In the genomic region with DNA sequence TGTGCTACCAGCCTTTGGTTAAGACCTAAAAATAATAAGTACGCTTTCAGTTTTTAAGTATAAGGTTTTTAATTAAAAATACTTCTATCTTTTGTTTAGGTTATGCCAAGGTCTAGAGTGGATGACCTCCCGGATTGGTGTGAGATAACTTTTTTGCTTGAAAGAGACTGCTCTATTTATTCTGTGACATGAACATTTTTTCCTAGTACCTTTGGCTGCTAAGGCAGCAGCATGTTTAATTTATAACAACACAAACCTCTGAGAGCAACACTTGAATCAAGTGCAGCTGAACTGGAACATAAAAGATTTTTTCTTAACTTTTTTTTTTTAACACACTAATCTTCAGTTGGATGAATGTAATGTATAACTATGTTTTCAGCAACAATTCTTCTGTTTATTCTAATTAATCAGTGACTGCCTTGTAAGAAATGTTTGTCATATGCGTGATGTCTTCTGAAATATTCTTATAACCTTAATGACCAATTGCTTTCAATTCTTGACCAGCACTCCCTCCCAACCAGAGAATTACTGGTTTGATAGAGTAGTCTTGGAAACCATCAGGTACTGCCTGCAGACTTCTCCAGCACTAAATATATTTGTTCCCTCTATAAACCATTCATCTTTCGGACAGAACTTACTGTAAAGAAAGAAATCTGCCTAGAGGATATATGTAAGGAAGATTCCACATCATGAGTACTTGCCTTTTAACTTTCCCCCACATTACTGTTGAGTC, we compare ENCODE assay signal across 27 cellular contexts.
"Had no signal": no experiment of that assay in that cellular context is flagged by ENCODE, and none has a peak within 500 bp of the region (broad histone marks: within the 10 kb centered on the region; RNA-seq: fewer than 3 reads in every experiment).

No MANE protein-coding gene starts in this region.

- H3K27ac Mint-ChIP-seq: naive B cell; natural killer cell treated with Interleukin-12 subunit alpha and Interleukin-12 subunit beta and Interleukin-15 and Interleukin-18, amount 100 ng/mL, for 72 hours; stimulated activated naive CD8-positive, alpha-beta T cell treated with anti-CD3 and anti-CD28 coated beads, Interleukin-15, amount 100 ng/mL, for 72 hours had no signal

- H3K4me1 Mint-ChIP-seq: naive B cell; neural crest cell; stimulated activated naive CD8-positive, alpha-beta T cell treated with anti-CD3 and anti-CD28 coated beads, Interleukin-15, amount 100 ng/mL, for 72 hours had no signal

- H3K27ac ChIP-seq: coronary artery, foreskin keratinocyte, heart left ventricle, hepatocyte, neutrophil, pancreas, right lobe of liver, suprapubic skin, transverse colon had no signal

- H2AFZ ChIP-seq: hepatocyte had no signal

- H3K9me3 ChIP-seq: esophagus muscularis mucosa, gastroesophageal sphincter, heart left ventricle, neutrophil, pancreas, right lobe of liver, suprapubic skin, transverse colon had no signal

- FAIRE-seq: endothelial cell of umbilical vein, pancreas, small intestine had no signal

- H3K4me1 ChIP-seq: foreskin keratinocyte, heart left ventricle, right lobe of liver, suprapubic skin, transverse colon had no signal

- ATAC-seq: foreskin keratinocyte; gastroesophageal sphincter; heart left ventricle; left colon; natural killer cell treated with Interleukin-12 subunit alpha and Interleukin-12 subunit beta and Interleukin-15 and Interleukin-18, amount 100 ng/mL, for 72 hours; pancreas; right lobe of liver; stimulated activated naive CD8-positive, alpha-beta T cell treated with anti-CD3 and anti-CD28 coated beads, Interleukin-15, amount 100 ng/mL, for 72 hours had no signal

- H3K4me2 ChIP-seq: hepatocyte had no signal

- H3K4me3 ChIP-seq: coronary artery, esophagus muscularis mucosa, gastroesophageal sphincter, heart left ventricle, hepatocyte, pancreas, right lobe of liver, suprapubic skin, transverse colon had no signal

- H3K27me3 ChIP-seq: esophagus muscularis mucosa, foreskin keratinocyte, gastroesophageal sphincter, heart left ventricle, hepatocyte, neutrophil, pancreas, right lobe of liver, suprapubic skin, transverse colon had no signal

- H3K4me3 Mint-ChIP-seq: naive B cell; natural killer cell treated with Interleukin-12 subunit alpha and Interleukin-12 subunit beta and Interleukin-15 and Interleukin-18, amount 100 ng/mL, for 72 hours; neural crest cell; stimulated activated naive CD8-positive, alpha-beta T cell treated with anti-CD3 and anti-CD28 coated beads, Interleukin-15, amount 100 ng/mL, for 72 hours had no signal

- H3K27me3 Mint-ChIP-seq: naive B cell; natural killer cell treated with Interleukin-12 subunit alpha and Interleukin-12 subunit beta and Interleukin-15 and Interleukin-18, amount 100 ng/mL, for 72 hours; stimulated activated naive CD8-positive, alpha-beta T cell treated with anti-CD3 and anti-CD28 coated beads, Interleukin-15, amount 100 ng/mL, for 72 hours had no signal

- DNase-seq: dermis blood vessel endothelial cell; effector memory CD4-positive, alpha-beta T cell; foreskin keratinocyte; heart left ventricle; islet precursor cell; kidney glomerular epithelial cell; left colon; mammary epithelial cell; naive B cell; pancreas; right lobe of liver; small intestine; stimulated activated CD4-positive, alpha-beta T cell treated with anti-CD3 and anti-CD28 coated beads, Interleukin-15, amount 100 ng/mL, for 24 hours; stimulated activated CD4-positive, alpha-beta T cell treated with anti-CD3 and anti-CD28 coated beads, Interleukin-2, amount 100 ng/mL, for 48 hours; stimulated activated CD8-positive, alpha-beta memory T cell treated with anti-CD3 and anti-CD28 coated beads, Interleukin-4, amount 100 ng/mL, for 48 hours; stimulated activated naive CD4-positive, alpha-beta T cell; stimulated activated naive CD8-positive, alpha-beta T cell treated with anti-CD3 and anti-CD28 coated beads, Interleukin-15, amount 100 ng/mL, for 72 hours; transverse colon had no signal

- H3K9me3 Mint-ChIP-seq: naive B cell; natural killer cell treated with Interleukin-12 subunit alpha and Interleukin-12 subunit beta and Interleukin-15 and Interleukin-18, amount 100 ng/mL, for 72 hours; neural crest cell; stimulated activated naive CD8-positive, alpha-beta T cell treated with anti-CD3 and anti-CD28 coated beads, Interleukin-15, amount 100 ng/mL, for 72 hours had no signal
